Comparison of ENCODE assay signal across 1 cellular context in the genomic region with DNA sequence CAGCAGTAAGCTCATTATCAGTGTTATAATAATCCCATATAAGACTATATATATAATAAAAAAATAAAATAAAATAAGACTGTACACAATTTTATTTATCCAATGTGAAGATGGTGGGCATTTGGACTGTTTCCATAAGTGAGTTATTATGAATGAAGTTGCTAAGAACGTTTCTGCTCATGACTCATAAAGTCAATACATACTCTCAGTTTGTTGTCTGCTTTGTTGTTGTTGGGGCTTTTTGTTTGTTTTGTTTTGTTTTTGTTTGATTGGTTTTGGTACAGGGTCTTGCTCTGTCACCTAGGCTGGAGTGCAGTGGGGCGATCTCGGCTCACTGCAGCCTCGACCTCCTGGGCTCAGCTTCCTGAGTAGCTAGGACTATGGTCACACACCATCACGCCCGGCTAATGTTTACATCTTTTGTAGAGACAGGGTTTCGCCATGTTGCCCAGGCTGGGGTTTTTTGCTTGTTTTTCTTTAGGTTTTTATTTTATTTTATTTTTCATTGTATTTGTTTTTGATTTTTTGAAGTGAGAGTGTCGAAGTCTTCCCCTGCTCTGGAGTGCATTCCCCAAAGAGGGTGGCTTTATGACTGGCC.
TF ChIP-seq lines count a peak whose summit lies in the region.

No MANE protein-coding gene starts in this region.

TF ChIP-seq in H1, 55 proteins besides CTCF, POLR2A, EP300 and RAD21:
- TF ChIP-seq EGR1 (IDR thresholded peaks at IDR 0.05; ENCODE audit: borderline replicate concordance, low read depth, low read length) (no peak), TCF12 (IDR thresholded peaks at IDR 0.05; ENCODE audit: low read depth, low read length) (no peak), CEBPB (IDR thresholded peaks at IDR 0.05; ENCODE audit: low read depth, low read length) (no peak), BACH1 (IDR thresholded peaks at IDR 0.05; ENCODE audit: low read length) (no peak), YY1 (IDR thresholded peaks at IDR 0.05; ENCODE audit: low read depth, low read length) (no peak), GTF2F1 (IDR thresholded peaks at IDR 0.05; ENCODE audit: borderline replicate concordance, low read depth, low read length) (no peak), HDAC6 (IDR thresholded peaks at IDR 0.05; ENCODE audit: low read depth, low read length) (no peak), RFX5 (IDR thresholded peaks at IDR 0.05; ENCODE audit: borderline replicate concordance, low read depth, low read length) (no peak), JUND (IDR thresholded peaks at IDR 0.05; ENCODE audit: low read length) (no peak), SP4 (IDR thresholded peaks at IDR 0.05; ENCODE audit: low read length) (no peak), CHD1 (IDR thresholded peaks at IDR 0.05; ENCODE audit: low read depth, low read length) (no peak), BCL11A (IDR thresholded peaks at IDR 0.05; ENCODE audit: low read depth in 2 of 2, low read length in 2 of 2) (no peak), KDM4A (IDR thresholded peaks at IDR 0.05; ENCODE audit: low read depth, low read length, severe bottlenecking) (no peak), NRF1 (IDR thresholded peaks at IDR 0.05; ENCODE audit: low read depth, low read length) (no peak), ZNF274 (IDR thresholded peaks at IDR 0.05; ENCODE audit: borderline replicate concordance, extremely low read depth, low read length) (no peak)
- TF ChIP-seq, protein P1, sequence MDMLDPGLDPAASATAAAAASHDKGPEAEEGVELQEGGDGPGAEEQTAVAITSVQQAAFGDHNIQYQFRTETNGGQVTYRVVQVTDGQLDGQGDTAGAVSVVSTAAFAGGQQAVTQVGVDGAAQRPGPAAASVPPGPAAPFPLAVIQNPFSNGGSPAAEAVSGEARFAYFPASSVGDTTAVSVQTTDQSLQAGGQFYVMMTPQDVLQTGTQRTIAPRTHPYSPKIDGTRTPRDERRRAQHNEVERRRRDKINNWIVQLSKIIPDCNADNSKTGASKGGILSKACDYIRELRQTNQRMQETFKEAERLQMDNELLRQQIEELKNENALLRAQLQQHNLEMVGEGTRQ (IDR thresholded peaks at IDR 0.05; ENCODE audit: low read length): no peak
- TF ChIP-seq, protein P2, sequence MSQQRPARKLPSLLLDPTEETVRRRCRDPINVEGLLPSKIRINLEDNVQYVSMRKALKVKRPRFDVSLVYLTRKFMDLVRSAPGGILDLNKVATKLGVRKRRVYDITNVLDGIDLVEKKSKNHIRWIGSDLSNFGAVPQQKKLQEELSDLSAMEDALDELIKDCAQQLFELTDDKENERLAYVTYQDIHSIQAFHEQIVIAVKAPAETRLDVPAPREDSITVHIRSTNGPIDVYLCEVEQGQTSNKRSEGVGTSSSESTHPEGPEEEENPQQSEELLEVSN (IDR thresholded peaks at IDR 0.05): no peak
- TF ChIP-seq, protein P3, sequence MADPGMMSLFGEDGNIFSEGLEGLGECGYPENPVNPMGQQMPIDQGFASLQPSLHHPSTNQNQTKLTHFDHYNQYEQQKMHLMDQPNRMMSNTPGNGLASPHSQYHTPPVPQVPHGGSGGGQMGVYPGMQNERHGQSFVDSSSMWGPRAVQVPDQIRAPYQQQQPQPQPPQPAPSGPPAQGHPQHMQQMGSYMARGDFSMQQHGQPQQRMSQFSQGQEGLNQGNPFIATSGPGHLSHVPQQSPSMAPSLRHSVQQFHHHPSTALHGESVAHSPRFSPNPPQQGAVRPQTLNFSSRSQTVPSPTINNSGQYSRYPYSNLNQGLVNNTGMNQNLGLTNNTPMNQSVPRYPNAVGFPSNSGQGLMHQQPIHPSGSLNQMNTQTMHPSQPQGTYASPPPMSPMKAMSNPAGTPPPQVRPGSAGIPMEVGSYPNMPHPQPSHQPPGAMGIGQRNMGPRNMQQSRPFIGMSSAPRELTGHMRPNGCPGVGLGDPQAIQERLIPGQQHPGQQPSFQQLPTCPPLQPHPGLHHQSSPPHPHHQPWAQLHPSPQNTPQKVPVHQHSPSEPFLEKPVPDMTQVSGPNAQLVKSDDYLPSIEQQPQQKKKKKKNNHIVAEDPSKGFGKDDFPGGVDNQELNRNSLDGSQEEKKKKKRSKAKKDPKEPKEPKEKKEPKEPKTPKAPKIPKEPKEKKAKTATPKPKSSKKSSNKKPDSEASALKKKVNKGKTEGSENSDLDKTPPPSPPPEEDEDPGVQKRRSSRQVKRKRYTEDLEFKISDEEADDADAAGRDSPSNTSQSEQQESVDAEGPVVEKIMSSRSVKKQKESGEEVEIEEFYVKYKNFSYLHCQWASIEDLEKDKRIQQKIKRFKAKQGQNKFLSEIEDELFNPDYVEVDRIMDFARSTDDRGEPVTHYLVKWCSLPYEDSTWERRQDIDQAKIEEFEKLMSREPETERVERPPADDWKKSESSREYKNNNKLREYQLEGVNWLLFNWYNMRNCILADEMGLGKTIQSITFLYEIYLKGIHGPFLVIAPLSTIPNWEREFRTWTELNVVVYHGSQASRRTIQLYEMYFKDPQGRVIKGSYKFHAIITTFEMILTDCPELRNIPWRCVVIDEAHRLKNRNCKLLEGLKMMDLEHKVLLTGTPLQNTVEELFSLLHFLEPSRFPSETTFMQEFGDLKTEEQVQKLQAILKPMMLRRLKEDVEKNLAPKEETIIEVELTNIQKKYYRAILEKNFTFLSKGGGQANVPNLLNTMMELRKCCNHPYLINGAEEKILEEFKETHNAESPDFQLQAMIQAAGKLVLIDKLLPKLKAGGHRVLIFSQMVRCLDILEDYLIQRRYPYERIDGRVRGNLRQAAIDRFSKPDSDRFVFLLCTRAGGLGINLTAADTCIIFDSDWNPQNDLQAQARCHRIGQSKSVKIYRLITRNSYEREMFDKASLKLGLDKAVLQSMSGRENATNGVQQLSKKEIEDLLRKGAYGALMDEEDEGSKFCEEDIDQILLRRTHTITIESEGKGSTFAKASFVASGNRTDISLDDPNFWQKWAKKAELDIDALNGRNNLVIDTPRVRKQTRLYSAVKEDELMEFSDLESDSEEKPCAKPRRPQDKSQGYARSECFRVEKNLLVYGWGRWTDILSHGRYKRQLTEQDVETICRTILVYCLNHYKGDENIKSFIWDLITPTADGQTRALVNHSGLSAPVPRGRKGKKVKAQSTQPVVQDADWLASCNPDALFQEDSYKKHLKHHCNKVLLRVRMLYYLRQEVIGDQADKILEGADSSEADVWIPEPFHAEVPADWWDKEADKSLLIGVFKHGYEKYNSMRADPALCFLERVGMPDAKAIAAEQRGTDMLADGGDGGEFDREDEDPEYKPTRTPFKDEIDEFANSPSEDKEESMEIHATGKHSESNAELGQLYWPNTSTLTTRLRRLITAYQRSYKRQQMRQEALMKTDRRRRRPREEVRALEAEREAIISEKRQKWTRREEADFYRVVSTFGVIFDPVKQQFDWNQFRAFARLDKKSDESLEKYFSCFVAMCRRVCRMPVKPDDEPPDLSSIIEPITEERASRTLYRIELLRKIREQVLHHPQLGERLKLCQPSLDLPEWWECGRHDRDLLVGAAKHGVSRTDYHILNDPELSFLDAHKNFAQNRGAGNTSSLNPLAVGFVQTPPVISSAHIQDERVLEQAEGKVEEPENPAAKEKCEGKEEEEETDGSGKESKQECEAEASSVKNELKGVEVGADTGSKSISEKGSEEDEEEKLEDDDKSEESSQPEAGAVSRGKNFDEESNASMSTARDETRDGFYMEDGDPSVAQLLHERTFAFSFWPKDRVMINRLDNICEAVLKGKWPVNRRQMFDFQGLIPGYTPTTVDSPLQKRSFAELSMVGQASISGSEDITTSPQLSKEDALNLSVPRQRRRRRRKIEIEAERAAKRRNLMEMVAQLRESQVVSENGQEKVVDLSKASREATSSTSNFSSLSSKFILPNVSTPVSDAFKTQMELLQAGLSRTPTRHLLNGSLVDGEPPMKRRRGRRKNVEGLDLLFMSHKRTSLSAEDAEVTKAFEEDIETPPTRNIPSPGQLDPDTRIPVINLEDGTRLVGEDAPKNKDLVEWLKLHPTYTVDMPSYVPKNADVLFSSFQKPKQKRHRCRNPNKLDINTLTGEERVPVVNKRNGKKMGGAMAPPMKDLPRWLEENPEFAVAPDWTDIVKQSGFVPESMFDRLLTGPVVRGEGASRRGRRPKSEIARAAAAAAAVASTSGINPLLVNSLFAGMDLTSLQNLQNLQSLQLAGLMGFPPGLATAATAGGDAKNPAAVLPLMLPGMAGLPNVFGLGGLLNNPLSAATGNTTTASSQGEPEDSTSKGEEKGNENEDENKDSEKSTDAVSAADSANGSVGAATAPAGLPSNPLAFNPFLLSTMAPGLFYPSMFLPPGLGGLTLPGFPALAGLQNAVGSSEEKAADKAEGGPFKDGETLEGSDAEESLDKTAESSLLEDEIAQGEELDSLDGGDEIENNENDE (IDR thresholded peaks at IDR 0.05; ENCODE audit: insufficient replicate concordance, low read length): no peak
- TF ChIP-seq, protein P4, sequence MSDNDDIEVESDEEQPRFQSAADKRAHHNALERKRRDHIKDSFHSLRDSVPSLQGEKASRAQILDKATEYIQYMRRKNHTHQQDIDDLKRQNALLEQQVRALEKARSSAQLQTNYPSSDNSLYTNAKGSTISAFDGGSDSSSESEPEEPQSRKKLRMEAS (IDR thresholded peaks at IDR 0.05): no peak
